ENCODE assay signal across 18 cellular contexts in the genomic region with DNA sequence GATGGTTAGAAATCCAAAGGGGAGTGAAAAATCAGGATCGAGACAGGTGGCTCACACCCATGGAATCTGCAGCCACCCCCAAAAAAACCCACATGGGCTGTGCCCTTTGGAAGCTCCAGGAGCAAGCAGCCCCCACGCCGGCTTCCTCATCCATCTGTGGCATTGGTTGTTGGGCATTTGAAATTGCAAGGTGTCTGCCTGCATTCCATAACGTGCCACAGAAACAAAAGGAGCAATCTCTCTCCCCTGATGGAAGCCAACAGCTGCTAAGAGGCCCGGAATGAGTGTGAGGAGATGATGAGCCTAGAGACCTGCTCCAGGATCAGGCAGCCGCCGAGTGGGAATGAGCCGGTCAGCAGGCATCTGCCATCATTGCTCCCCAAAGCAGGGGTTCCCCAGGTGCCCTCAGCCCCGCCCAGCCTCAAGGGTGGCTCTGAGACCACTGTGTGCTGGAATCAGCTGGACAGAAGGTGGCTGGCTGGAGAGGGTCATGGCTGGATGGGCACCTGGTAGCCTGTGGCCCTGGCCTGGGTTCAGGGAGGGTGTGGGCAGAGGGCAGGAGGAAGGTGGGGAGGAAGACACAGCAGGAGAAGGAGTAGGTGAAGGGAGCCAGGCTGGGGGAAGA.
"Had no signal": no experiment of that assay in that cellular context is flagged by ENCODE, and none has a peak within 500 bp of the region (broad histone marks: within the 10 kb centered on the region; RNA-seq: fewer than 3 reads in every experiment).

No MANE protein-coding gene starts in this region.

- H3K4me1 ChIP-seq: parathyroid adenoma, prostate gland, right atrium auricular region, testis, tibial artery had no signal

- H3K27me3 ChIP-seq: right atrium auricular region, testis, tibial artery had no signal

- H3K27ac ChIP-seq: dorsolateral prefrontal cortex, parathyroid adenoma, prostate gland, right atrium auricular region, testis, tibial artery had no signal

- DNase-seq: effector CD4-positive, alpha-beta T cell; hypothalamus; left ventricle myocardium superior; mucosa of descending colon; naive B cell; stimulated activated CD4-positive, alpha-beta T cell treated with anti-CD3 and anti-CD28 coated beads, Interleukin-4, amount 100 ng/mL, for 4 hours; stimulated activated naive CD8-positive, alpha-beta T cell treated with anti-CD3 and anti-CD28 coated beads, Interleukin-15, Interleukin-2, amounts not matched to agents 100 U/mL and 50 U/mL, for 24 hours; substantia nigra; testis; tibial artery had no signal

- H2AFZ ChIP-seq: parathyroid adenoma had no signal

- H3K36me3 ChIP-seq: prostate gland, right atrium auricular region, tibial artery had no signal

- H3K9ac ChIP-seq: parathyroid adenoma had no signal

- H3K9me3 ChIP-seq: prostate gland, testis had no signal

- H3K4me3 ChIP-seq: dorsolateral prefrontal cortex, lung, mucosa of descending colon, prostate gland, right atrium auricular region, testis, tibial artery had no signal

- ATAC-seq: left ventricle myocardium superior; mucosa of descending colon; natural killer cell treated with Interleukin-12 subunit alpha and Interleukin-12 subunit beta and Interleukin-15 and Interleukin-18, amount 100 ng/mL, for 72 hours; sciatic nerve; stimulated activated memory B cell treated with anti-CD40 and anti-IgM and Interleukin-4, amounts not matched to agents 10 μg/mL and 1 μg/mL and 100 μg/mL, for 72 hours; stimulated activated naive CD8-positive, alpha-beta T cell treated with anti-CD3 and anti-CD28 coated beads, Interleukin-15, Interleukin-2, amounts not matched to agents 100 U/mL and 50 U/mL, for 24 hours had no signal
